ENCODE assay signal across 1 cellular context in the genomic region with DNA sequence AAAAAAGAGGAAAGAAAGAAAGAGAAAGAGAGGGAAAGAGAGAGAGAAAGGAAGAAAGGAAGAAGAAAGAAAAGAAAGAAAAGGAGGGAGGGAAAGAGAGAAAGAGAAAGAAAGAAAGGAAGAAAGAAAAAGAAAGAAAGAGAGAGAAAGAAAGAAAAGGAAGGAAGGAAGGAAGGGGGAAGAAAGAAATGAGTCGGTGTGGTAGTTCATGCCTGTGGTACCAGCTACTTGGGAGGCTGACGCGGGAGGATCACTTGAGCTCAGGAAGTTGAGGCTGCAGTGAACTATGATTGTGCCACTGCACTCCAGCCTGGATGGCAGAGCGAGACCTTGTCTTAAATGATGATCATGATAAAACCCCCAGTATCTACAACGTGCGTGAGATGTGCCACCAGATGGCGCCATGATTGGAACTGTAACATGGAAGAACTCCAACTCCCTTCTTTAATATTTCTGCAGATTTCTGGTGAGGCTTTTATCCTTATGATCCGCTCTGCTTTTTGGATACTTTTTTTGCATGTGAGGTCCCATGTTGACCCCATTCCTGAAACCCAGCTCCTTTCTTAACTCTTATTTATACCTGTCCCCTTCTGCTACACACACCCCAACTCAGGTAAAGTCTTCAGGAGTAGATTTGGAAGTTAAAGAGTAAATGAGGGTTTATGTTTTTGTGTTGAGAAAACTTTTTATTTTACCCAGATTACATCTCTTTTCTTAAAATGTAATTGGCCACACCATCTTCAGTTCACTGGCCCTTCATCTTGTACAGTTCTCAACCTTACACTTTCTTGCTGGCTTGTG.
TF ChIP-seq lines count a peak whose summit lies in the region.

No MANE protein-coding gene starts in this region.

TF ChIP-seq in GM23338, 12 proteins besides CTCF, POLR2A, EP300 and RAD21 (continued from another document):
- TF ChIP-seq, protein P1, sequence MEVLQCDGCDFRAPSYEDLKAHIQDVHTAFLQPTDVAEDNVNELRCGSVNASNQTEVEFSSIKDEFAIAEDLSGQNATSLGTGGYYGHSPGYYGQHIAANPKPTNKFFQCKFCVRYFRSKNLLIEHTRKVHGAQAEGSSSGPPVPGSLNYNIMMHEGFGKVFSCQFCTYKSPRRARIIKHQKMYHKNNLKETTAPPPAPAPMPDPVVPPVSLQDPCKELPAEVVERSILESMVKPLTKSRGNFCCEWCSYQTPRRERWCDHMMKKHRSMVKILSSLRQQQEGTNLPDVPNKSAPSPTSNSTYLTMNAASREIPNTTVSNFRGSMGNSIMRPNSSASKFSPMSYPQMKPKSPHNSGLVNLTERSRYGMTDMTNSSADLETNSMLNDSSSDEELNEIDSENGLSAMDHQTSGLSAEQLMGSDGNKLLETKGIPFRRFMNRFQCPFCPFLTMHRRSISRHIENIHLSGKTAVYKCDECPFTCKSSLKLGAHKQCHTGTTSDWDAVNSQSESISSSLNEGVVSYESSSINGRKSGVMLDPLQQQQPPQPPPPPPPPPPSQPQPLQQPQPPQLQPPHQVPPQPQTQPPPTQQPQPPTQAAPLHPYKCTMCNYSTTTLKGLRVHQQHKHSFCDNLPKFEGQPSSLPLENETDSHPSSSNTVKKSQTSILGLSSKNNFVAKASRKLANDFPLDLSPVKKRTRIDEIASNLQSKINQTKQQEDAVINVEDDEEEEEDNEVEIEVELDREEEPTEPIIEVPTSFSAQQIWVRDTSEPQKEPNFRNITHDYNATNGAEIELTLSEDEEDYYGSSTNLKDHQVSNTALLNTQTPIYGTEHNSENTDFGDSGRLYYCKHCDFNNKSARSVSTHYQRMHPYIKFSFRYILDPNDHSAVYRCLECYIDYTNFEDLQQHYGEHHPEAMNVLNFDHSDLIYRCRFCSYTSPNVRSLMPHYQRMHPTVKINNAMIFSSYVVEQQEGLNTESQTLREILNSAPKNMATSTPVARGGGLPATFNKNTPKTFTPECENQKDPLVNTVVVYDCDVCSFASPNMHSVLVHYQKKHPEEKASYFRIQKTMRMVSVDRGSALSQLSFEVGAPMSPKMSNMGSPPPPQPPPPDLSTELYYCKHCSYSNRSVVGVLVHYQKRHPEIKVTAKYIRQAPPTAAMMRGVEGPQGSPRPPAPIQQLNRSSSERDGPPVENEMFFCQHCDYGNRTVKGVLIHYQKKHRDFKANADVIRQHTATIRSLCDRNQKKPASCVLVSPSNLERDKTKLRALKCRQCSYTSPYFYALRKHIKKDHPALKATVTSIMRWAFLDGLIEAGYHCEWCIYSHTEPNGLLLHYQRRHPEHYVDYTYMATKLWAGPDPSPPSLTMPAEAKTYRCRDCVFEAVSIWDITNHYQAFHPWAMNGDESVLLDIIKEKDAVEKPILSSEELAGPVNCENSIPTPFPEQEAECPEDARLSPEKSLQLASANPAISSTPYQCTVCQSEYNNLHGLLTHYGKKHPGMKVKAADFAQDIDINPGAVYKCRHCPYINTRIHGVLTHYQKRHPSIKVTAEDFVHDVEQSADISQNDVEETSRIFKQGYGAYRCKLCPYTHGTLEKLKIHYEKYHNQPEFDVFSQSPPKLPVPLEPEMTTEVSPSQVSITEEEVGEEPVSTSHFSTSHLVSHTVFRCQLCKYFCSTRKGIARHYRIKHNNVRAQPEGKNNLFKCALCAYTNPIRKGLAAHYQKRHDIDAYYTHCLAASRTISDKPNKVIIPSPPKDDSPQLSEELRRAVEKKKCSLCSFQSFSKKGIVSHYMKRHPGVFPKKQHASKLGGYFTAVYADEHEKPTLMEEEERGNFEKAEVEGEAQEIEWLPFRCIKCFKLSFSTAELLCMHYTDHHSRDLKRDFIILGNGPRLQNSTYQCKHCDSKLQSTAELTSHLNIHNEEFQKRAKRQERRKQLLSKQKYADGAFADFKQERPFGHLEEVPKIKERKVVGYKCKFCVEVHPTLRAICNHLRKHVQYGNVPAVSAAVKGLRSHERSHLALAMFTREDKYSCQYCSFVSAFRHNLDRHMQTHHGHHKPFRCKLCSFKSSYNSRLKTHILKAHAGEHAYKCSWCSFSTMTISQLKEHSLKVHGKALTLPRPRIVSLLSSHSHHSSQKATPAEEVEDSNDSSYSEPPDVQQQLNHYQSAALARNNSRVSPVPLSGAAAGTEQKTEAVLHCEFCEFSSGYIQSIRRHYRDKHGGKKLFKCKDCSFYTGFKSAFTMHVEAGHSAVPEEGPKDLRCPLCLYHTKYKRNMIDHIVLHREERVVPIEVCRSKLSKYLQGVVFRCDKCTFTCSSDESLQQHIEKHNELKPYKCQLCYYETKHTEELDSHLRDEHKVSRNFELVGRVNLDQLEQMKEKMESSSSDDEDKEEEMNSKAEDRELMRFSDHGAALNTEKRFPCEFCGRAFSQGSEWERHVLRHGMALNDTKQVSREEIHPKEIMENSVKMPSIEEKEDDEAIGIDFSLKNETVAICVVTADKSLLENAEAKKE (CRISPR knock-in tag; IDR thresholded peaks at IDR 0.05), result no peak
- no peak for TF ChIP-seq EZH2 (IDR thresholded peaks at IDR 0.05; ENCODE audit: low read depth, unreplicated experiment)
- TF ChIP-seq STAT1 (IDR thresholded peaks at IDR 0.05; ENCODE audit: unreplicated experiment), result no peak
- TF ChIP-seq, protein P2, sequence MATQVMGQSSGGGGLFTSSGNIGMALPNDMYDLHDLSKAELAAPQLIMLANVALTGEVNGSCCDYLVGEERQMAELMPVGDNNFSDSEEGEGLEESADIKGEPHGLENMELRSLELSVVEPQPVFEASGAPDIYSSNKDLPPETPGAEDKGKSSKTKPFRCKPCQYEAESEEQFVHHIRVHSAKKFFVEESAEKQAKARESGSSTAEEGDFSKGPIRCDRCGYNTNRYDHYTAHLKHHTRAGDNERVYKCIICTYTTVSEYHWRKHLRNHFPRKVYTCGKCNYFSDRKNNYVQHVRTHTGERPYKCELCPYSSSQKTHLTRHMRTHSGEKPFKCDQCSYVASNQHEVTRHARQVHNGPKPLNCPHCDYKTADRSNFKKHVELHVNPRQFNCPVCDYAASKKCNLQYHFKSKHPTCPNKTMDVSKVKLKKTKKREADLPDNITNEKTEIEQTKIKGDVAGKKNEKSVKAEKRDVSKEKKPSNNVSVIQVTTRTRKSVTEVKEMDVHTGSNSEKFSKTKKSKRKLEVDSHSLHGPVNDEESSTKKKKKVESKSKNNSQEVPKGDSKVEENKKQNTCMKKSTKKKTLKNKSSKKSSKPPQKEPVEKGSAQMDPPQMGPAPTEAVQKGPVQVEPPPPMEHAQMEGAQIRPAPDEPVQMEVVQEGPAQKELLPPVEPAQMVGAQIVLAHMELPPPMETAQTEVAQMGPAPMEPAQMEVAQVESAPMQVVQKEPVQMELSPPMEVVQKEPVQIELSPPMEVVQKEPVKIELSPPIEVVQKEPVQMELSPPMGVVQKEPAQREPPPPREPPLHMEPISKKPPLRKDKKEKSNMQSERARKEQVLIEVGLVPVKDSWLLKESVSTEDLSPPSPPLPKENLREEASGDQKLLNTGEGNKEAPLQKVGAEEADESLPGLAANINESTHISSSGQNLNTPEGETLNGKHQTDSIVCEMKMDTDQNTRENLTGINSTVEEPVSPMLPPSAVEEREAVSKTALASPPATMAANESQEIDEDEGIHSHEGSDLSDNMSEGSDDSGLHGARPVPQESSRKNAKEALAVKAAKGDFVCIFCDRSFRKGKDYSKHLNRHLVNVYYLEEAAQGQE (IDR thresholded peaks at IDR 0.05; ENCODE audit: unreplicated experiment), result no peak
- TF ChIP-seq NANOG (IDR thresholded peaks at IDR 0.05; ENCODE audit: borderline replicate concordance), result no peak
- TF ChIP-seq, protein P3, sequence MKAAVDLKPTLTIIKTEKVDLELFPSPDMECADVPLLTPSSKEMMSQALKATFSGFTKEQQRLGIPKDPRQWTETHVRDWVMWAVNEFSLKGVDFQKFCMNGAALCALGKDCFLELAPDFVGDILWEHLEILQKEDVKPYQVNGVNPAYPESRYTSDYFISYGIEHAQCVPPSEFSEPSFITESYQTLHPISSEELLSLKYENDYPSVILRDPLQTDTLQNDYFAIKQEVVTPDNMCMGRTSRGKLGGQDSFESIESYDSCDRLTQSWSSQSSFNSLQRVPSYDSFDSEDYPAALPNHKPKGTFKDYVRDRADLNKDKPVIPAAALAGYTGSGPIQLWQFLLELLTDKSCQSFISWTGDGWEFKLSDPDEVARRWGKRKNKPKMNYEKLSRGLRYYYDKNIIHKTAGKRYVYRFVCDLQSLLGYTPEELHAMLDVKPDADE (IDR thresholded peaks at IDR 0.05), result no peak
- TF ChIP-seq ZNF114 (CRISPR knock-in tag; IDR thresholded peaks at IDR 0.05), result no peak
- TF ChIP-seq JUNB (IDR thresholded peaks at IDR 0.05; ENCODE audit: unreplicated experiment), result no peak
- no peak for TF ChIP-seq ZNF331 (CRISPR knock-in tag; IDR thresholded peaks at IDR 0.05; ENCODE audit: low read depth)
- TF ChIP-seq CREB1 (CRISPR knock-in tag; IDR thresholded peaks at IDR 0.05; ENCODE audit: low read depth), result no peak
- TF ChIP-seq EZH2phosphoT487 (IDR thresholded peaks at IDR 0.05; ENCODE audit: unreplicated experiment), result no peak
